Comparison of ENCODE assay signal across 7 cellular contexts in the genomic region with DNA sequence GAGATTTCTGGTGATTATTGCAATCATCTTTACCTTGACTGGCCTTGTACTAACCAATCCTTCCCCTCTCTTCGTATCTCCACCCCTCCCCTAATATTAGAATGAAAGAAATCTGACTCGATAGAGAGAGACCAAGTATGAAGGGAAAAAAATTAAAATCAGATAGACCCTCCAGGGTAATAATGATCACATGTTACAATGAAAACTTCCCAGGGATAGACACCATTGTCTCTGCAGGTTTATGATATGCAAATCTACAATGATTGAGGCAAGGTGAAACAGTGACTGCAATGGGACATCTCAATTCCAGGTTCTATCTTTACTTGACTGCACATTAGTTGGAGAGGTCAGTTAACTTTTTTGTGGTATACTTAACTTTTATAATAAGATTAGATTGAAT. TPM values are rescaled to one million over a fixed set of nuclear protein-coding genes. Genes with fewer than 3 reads are reported as not detected.
DNase-seq lines count a peak whose midpoint lies in the region; ATAC-seq and TF ChIP-seq lines count a peak whose summit lies in the region.

No MANE protein-coding gene starts in this region.

- H3K9me3 Mint-ChIP-seq in GM23338 = no peaks in the 10 kb centered on the region

- ATAC-seq in GM23338 (no peak), T-helper 17 cell (no peak), HG02623 (IDR thresholded peaks at IDR 0.05; ENCODE audit: unreplicated experiment) (no peak)

- no peak overlapping the region for H2AFZ ChIP-seq in GM23338

- peak overlapping the region; percentile 99 for H3K4me2 ChIP-seq in GM23338

- H3K27ac Mint-ChIP-seq in GM23338 (no peak overlapping the region), T-helper 17 cell (peak overlapping the region; percentile 100)

- peaks cover 20% of the 10 kb centered on the region; the same call in 1 of the 2 replicates for H3K36me3 ChIP-seq in GM23338 (ENCODE audit: insufficient read depth)
- peaks cover 25% of the 10 kb centered on the region for H3K36me3 ChIP-seq in iPS-18a (ENCODE audit: control insufficient read depth, low read depth, low read length)
- peaks cover 3 to 27% (median 26%) of the 10 kb centered on the region in 6 donors for H3K36me3 ChIP-seq in spleen

- H4K20me1 ChIP-seq in GM23338 (replicated peaks; ENCODE audit: insufficient read depth) = no peaks in the 10 kb centered on the region

- no peak for TF ChIP-seq POLR2A in spleen (IDR thresholded peaks at IDR 0.05)

- H3K27me3 Mint-ChIP-seq in GM23338 (ENCODE audit: insufficient read depth, low read depth, poor library complexity) = peaks cover 11% of the 10 kb centered on the region
- no peaks in the 10 kb centered on the region for H3K27me3 Mint-ChIP-seq in T-helper 17 cell

- no peaks in the 10 kb centered on the region for H3K9me2 ChIP-seq in GM23338 (ENCODE audit: insufficient read depth)

- H3K27ac ChIP-seq in GM23338 (ENCODE audit: low read depth) (no peak overlapping the region), iPS-18a (ENCODE audit: low read length) (no peak overlapping the region), spleen (peak overlapping the region in 7 of 8 donors; percentile 98 to 100 (median 99))

- peak overlapping the region; percentile 96; the same call in 1 of the 2 replicates for H3K4me3 ChIP-seq in GM23338
- peak overlapping the region; percentile 82 for H3K4me3 ChIP-seq in iPS-18a (ENCODE audit: low read length)
- H3K4me3 ChIP-seq in spleen = peak overlapping the region in 5 of 8 donors; percentile 73 to 99 (median 95)

- H3K79me2 ChIP-seq in GM23338 (replicated peaks; ENCODE audit: insufficient read depth) = peaks cover 12% of the 10 kb centered on the region

- DNase-seq in GM23338 (ENCODE audit: low spot score) = no peak
- DNase-seq in T-helper 17 cell = no peak
- DNase-seq in spleen = no peak
- DNase-seq in mucosa of gallbladder (ENCODE audit: low spot score) = no peak
- no peak for DNase-seq in cortex of kidney (lab: John Stamatoyannopoulos, UW)

- peaks cover 10% of the 10 kb centered on the region; the same call in 1 of the 2 replicates for H3F3A ChIP-seq in GM23338 (replicated peaks; ENCODE audit: low read depth)

- H3K9me3 ChIP-seq in T-helper 17 cell (ENCODE audit: control insufficient read depth, low read length, poor library complexity, severe bottlenecking) (peaks cover 5% of the 10 kb centered on the region), iPS-18a (ENCODE audit: control insufficient read depth, low read depth, low read length) (no peaks in the 10 kb centered on the region), spleen (no peaks in the 10 kb centered on the region)

- H3K4me1 ChIP-seq in GM23338 (ENCODE audit: insufficient read depth) (peaks cover 21% of the 10 kb centered on the region), iPS-18a (ENCODE audit: control insufficient read depth, low read depth, low read length) (peaks cover 27% of the 10 kb centered on the region), spleen (peaks cover 31 to 62% (median 46%) of the 10 kb centered on the region in 6 donors)

- H3K4me3 Mint-ChIP-seq in GM23338 (peak overlapping the region; percentile 91), T-helper 17 cell (peak overlapping the region; percentile 95)

- H3K9ac ChIP-seq in iPS-18a (ENCODE audit: low read length) = peak overlapping the region; percentile 89

- H3K4me1 Mint-ChIP-seq in GM23338 = peaks cover 43% of the 10 kb centered on the region
- H3K4me1 Mint-ChIP-seq in T-helper 17 cell = peaks cover 47% of the 10 kb centered on the region

- no peaks in the 10 kb centered on the region for H3K27me3 ChIP-seq in GM23338 (ENCODE audit: insufficient read depth)
- no peaks in the 10 kb centered on the region for H3K27me3 ChIP-seq in iPS-18a (ENCODE audit: control insufficient read depth, insufficient read depth, low read length)
- H3K27me3 ChIP-seq in spleen (replicated peaks in 1 of 7) = no peaks in the 10 kb centered on the region

- peaks cover 26% of the 10 kb centered on the region for H3K36me3 Mint-ChIP-seq in GM23338 (ENCODE audit: low read depth)
- H3K36me3 Mint-ChIP-seq in T-helper 17 cell (ENCODE audit: low read depth) = peaks cover 2% of the 10 kb centered on the region

- 40 to 56% (median 46%) methylated on average over 2 of the region's 2 CpGs for WGBS in spleen, 5 donors

- no peak for TF ChIP-seq CTCF in GM23338 (conservative IDR thresholded peaks at IDR 0.05; ENCODE audit: low read depth in 2 of 2)
- TF ChIP-seq CTCF in spleen (IDR thresholded peaks at IDR 0.05 in 8 of 11, conservative IDR thresholded peaks at IDR 0.05 in 3 of 11) = no peak

- intact Hi-C loops in spleen (cut with DNase I; ENCODE audit: low total_unique reads) = loop anchor here (5.0 to 10.0 kb wide), 3 partner anchors 71 to 174 kb away; no protein-coding TSS in a partner anchor

TF ChIP-seq in GM23338, 12 proteins besides CTCF, POLR2A, EP300 and RAD21:
- no peak for TF ChIP-seq NANOG (IDR thresholded peaks at IDR 0.05; ENCODE audit: borderline replicate concordance)
- TF ChIP-seq ZNF114 (CRISPR knock-in tag; IDR thresholded peaks at IDR 0.05) = no peak
- no peak for TF ChIP-seq STAT1 (IDR thresholded peaks at IDR 0.05; ENCODE audit: unreplicated experiment)
- TF ChIP-seq, protein P1, sequence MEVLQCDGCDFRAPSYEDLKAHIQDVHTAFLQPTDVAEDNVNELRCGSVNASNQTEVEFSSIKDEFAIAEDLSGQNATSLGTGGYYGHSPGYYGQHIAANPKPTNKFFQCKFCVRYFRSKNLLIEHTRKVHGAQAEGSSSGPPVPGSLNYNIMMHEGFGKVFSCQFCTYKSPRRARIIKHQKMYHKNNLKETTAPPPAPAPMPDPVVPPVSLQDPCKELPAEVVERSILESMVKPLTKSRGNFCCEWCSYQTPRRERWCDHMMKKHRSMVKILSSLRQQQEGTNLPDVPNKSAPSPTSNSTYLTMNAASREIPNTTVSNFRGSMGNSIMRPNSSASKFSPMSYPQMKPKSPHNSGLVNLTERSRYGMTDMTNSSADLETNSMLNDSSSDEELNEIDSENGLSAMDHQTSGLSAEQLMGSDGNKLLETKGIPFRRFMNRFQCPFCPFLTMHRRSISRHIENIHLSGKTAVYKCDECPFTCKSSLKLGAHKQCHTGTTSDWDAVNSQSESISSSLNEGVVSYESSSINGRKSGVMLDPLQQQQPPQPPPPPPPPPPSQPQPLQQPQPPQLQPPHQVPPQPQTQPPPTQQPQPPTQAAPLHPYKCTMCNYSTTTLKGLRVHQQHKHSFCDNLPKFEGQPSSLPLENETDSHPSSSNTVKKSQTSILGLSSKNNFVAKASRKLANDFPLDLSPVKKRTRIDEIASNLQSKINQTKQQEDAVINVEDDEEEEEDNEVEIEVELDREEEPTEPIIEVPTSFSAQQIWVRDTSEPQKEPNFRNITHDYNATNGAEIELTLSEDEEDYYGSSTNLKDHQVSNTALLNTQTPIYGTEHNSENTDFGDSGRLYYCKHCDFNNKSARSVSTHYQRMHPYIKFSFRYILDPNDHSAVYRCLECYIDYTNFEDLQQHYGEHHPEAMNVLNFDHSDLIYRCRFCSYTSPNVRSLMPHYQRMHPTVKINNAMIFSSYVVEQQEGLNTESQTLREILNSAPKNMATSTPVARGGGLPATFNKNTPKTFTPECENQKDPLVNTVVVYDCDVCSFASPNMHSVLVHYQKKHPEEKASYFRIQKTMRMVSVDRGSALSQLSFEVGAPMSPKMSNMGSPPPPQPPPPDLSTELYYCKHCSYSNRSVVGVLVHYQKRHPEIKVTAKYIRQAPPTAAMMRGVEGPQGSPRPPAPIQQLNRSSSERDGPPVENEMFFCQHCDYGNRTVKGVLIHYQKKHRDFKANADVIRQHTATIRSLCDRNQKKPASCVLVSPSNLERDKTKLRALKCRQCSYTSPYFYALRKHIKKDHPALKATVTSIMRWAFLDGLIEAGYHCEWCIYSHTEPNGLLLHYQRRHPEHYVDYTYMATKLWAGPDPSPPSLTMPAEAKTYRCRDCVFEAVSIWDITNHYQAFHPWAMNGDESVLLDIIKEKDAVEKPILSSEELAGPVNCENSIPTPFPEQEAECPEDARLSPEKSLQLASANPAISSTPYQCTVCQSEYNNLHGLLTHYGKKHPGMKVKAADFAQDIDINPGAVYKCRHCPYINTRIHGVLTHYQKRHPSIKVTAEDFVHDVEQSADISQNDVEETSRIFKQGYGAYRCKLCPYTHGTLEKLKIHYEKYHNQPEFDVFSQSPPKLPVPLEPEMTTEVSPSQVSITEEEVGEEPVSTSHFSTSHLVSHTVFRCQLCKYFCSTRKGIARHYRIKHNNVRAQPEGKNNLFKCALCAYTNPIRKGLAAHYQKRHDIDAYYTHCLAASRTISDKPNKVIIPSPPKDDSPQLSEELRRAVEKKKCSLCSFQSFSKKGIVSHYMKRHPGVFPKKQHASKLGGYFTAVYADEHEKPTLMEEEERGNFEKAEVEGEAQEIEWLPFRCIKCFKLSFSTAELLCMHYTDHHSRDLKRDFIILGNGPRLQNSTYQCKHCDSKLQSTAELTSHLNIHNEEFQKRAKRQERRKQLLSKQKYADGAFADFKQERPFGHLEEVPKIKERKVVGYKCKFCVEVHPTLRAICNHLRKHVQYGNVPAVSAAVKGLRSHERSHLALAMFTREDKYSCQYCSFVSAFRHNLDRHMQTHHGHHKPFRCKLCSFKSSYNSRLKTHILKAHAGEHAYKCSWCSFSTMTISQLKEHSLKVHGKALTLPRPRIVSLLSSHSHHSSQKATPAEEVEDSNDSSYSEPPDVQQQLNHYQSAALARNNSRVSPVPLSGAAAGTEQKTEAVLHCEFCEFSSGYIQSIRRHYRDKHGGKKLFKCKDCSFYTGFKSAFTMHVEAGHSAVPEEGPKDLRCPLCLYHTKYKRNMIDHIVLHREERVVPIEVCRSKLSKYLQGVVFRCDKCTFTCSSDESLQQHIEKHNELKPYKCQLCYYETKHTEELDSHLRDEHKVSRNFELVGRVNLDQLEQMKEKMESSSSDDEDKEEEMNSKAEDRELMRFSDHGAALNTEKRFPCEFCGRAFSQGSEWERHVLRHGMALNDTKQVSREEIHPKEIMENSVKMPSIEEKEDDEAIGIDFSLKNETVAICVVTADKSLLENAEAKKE (CRISPR knock-in tag; IDR thresholded peaks at IDR 0.05) = no peak
- TF ChIP-seq, protein P2, sequence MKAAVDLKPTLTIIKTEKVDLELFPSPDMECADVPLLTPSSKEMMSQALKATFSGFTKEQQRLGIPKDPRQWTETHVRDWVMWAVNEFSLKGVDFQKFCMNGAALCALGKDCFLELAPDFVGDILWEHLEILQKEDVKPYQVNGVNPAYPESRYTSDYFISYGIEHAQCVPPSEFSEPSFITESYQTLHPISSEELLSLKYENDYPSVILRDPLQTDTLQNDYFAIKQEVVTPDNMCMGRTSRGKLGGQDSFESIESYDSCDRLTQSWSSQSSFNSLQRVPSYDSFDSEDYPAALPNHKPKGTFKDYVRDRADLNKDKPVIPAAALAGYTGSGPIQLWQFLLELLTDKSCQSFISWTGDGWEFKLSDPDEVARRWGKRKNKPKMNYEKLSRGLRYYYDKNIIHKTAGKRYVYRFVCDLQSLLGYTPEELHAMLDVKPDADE (IDR thresholded peaks at IDR 0.05) = no peak
- TF ChIP-seq ZNF331 (CRISPR knock-in tag; IDR thresholded peaks at IDR 0.05; ENCODE audit: low read depth) = no peak
TF ChIP-seq in GM23338: peak in this region for 0.

RNA-seq across cellular contexts. Expression of gene NFKBIA, which starts 1.5 kb away (rescaled TPM):
- total RNA-seq in GM23338 (2014; rRNA removed; shearing (Covaris generic)) = 25.7 and 41.3 TPM in 2 replicates
- polyA plus RNA-seq in GM23338 (2016; fragmentation: Nextera tagmentation; extraction: Ambion mirVana) (33.4 and 33.7 TPM in 2 replicates), spleen (100 to 1,000 TPM; 107 to 225 (median 149) TPM)
- total RNA-seq in T-helper 17 cell (1,000 to 10,000 TPM; 1,744 to 1,805 TPM), spleen (100 to 1,000 TPM; 250 to 482 (median 319) TPM), mucosa of gallbladder (74.8 TPM)

Comparison
In these comparisons a context has a peak if more than half of its experiments do, and no peak if none do; other contexts are left out.
1. H3K27ac ChIP-seq: peak in spleen (7 of 8); none in GM23338 (single experiment) and iPS-18a (single experiment).
2. Peak in every context shown above with its lines, with median percentiles within 50 percentile points of each other: H3K4me3 ChIP-seq.